Comparison of ENCODE assay signal across 19 cellular contexts in genomic region chr16:50778284-50779163, GRCh38. TPM values are rescaled to one million over a fixed set of nuclear protein-coding genes. Genes with fewer than 3 reads are reported as not detected.
DNase-seq lines count a peak whose midpoint lies in the region; ATAC-seq, FAIRE-seq and TF ChIP-seq lines count a peak whose summit lies in the region.
"Had no signal": no experiment of that assay in that cellular context is flagged by ENCODE, and none has a peak within 500 bp of the region (broad histone marks: within the 10 kb centered on the region; RNA-seq: fewer than 3 reads in every experiment).

No MANE protein-coding gene starts in this region.

- H3K27me3 ChIP-seq in bronchial epithelial cell (ENCODE audit: control insufficient read depth, insufficient read depth, low read length): no peaks in the 10 kb centered on the region
- no peaks in the 10 kb centered on the region for H3K27me3 ChIP-seq in gastrocnemius medialis
- H3K27me3 ChIP-seq: cardiac muscle cell, pancreas had no signal

- H3K4me3 Mint-ChIP-seq in activated CD4-positive, alpha-beta T cell treated with anti-CD3 and anti-CD28 coated beads, Interleukin-2, amount 10 ng/mL, durations not matched to agents 24 days and 14 days: peak overlapping the region; percentile 25
- no peak overlapping the region for H3K4me3 Mint-ChIP-seq in activated CD4-positive, alpha-beta T cell treated with anti-CD3 and anti-CD28 coated beads, Interleukin-2, amount 10 ng/mL, durations not matched to agents 7 days and 5 days
- no peak overlapping the region for H3K4me3 Mint-ChIP-seq in nephron progenitor cell
- H3K4me3 Mint-ChIP-seq: CD14-positive monocyte, type B pancreatic cell had no signal

- H3K9me3 Mint-ChIP-seq in activated CD4-positive, alpha-beta T cell treated with anti-CD3 and anti-CD28 coated beads, Interleukin-2, amount 10 ng/mL, durations not matched to agents 24 days and 14 days: no peaks in the 10 kb centered on the region
- no peaks in the 10 kb centered on the region for H3K9me3 Mint-ChIP-seq in activated CD4-positive, alpha-beta T cell treated with anti-CD3 and anti-CD28 coated beads, Interleukin-2, amount 10 ng/mL, durations not matched to agents 7 days and 5 days
- no peaks in the 10 kb centered on the region for H3K9me3 Mint-ChIP-seq in nephron progenitor cell
- H3K9me3 Mint-ChIP-seq: CD14-positive monocyte, type B pancreatic cell had no signal

- peaks cover 10 to 17% of the 10 kb centered on the region in 2 donors for H3K4me1 ChIP-seq in gastrocnemius medialis

- POLR2A ChIA-PET in activated CD4-positive, alpha-beta T cell treated with anti-CD3 and anti-CD28 coated beads, Interleukin-2, amount 10 ng/mL, durations not matched to agents 7 days and 5 days (lab: Charles Lee): no interaction called here

- H3K4me1 Mint-ChIP-seq in activated CD4-positive, alpha-beta T cell treated with anti-CD3 and anti-CD28 coated beads, Interleukin-2, amount 10 ng/mL, durations not matched to agents 24 days and 14 days: peaks cover 43% of the 10 kb centered on the region
- H3K4me1 Mint-ChIP-seq in activated CD4-positive, alpha-beta T cell treated with anti-CD3 and anti-CD28 coated beads, Interleukin-2, amount 10 ng/mL, durations not matched to agents 7 days and 5 days: peaks cover 55% of the 10 kb centered on the region
- H3K4me1 Mint-ChIP-seq in nephron progenitor cell: no peaks in the 10 kb centered on the region
- H3K4me1 Mint-ChIP-seq: CD14-positive monocyte had no signal

- CTCF ChIA-PET in activated CD4-positive, alpha-beta T cell treated with anti-CD3 and anti-CD28 coated beads, Interleukin-2, amount 10 ng/mL, durations not matched to agents 7 days and 5 days (lab: Charles Lee): no interaction called here

- intact Hi-C loops in activated CD4-positive, alpha-beta T cell treated with anti-CD3 and anti-CD28 coated beads, Interleukin-2, amount 10 ng/mL, durations not matched to agents 24 days and 14 days (cut with micrococcal nuclease): loop anchor here (1.0 to 2.0 kb wide), 2 partner anchors 13 to 28 kb away; no protein-coding TSS in a partner anchor
- intact Hi-C loops in gastrocnemius medialis (cut with DNase I; ENCODE audit: low total_unique reads): no loop called here
- intact Hi-C loops in lower leg skin (cut with DNase I; ENCODE audit: low total_unique reads): no loop called here

- H3K27me3 Mint-ChIP-seq in activated CD4-positive, alpha-beta T cell treated with anti-CD3 and anti-CD28 coated beads, Interleukin-2, amount 10 ng/mL, durations not matched to agents 24 days and 14 days: no peaks in the 10 kb centered on the region
- no peaks in the 10 kb centered on the region for H3K27me3 Mint-ChIP-seq in activated CD4-positive, alpha-beta T cell treated with anti-CD3 and anti-CD28 coated beads, Interleukin-2, amount 10 ng/mL, durations not matched to agents 7 days and 5 days
- H3K27me3 Mint-ChIP-seq in nephron progenitor cell (ENCODE audit: low read depth, poor library complexity): no peaks in the 10 kb centered on the region
- H3K27me3 Mint-ChIP-seq: type B pancreatic cell had no signal

- in situ Hi-C loops in gastrocnemius medialis (cut with MboI; ENCODE audit: low sequenced_read_pairs in 4 of 4): loop anchor here in 1 of 4 donors (25.0 kb wide), 1 partner anchor 416 kb away; the partner anchor contains the start of gene BRD7

- H3K36me3 ChIP-seq in bronchial epithelial cell (ENCODE audit: control insufficient read depth, insufficient read depth, low read length) (peaks cover 5% of the 10 kb centered on the region), gastrocnemius medialis (peaks cover 0 to 44% of the 10 kb centered on the region in 2 donors)
- H3K36me3 ChIP-seq: cardiac muscle cell had no signal

- H3K4me3 ChIP-seq in bronchial epithelial cell (ENCODE audit: low read depth, low read length) (no peak overlapping the region), gastrocnemius medialis (no peak overlapping the region), lower leg skin (ENCODE audit: low read depth, poor library complexity, severe bottlenecking) (no peak overlapping the region)
- H3K4me3 ChIP-seq: cardiac muscle cell, pancreas had no signal

- no peak for DNase-seq in activated CD4-positive, alpha-beta T cell treated with anti-CD3 and anti-CD28 coated beads, Interleukin-2, amount 10 ng/mL, durations not matched to agents 24 days and 14 days
- no peak for DNase-seq in activated CD4-positive, alpha-beta T cell treated with anti-CD3 and anti-CD28 coated beads, Interleukin-2, amount 10 ng/mL, durations not matched to agents 7 days and 5 days
- DNase-seq in bronchial epithelial cell (ENCODE audit: low read depth) (peak; percentile 7), gastrocnemius medialis (no peak), lower leg skin (ENCODE audit: low spot score in 2 of 2) (no peak), nephron progenitor cell (no peak)
- DNase-seq: effector CD4-positive, alpha-beta T cell; left colon; NCI-H1436 treated with DMSO at 0.1 percent for 48 hours; NCI-H82; pancreas; small intestine had no signal

- H3K36me3 Mint-ChIP-seq in activated CD4-positive, alpha-beta T cell treated with anti-CD3 and anti-CD28 coated beads, Interleukin-2, amount 10 ng/mL, durations not matched to agents 24 days and 14 days (ENCODE audit: low read depth): peaks cover 64% of the 10 kb centered on the region
- peaks cover 70% of the 10 kb centered on the region for H3K36me3 Mint-ChIP-seq in activated CD4-positive, alpha-beta T cell treated with anti-CD3 and anti-CD28 coated beads, Interleukin-2, amount 10 ng/mL, durations not matched to agents 7 days and 5 days (ENCODE audit: low read depth)
- H3K36me3 Mint-ChIP-seq in nephron progenitor cell (ENCODE audit: low read depth): peaks cover 31% of the 10 kb centered on the region

- H3K27ac ChIP-seq in gastrocnemius medialis: peak overlapping the region; percentile 59 to 64 (median 60)
- H3K27ac ChIP-seq: cardiac muscle cell, pancreas had no signal

- 64 to 72% methylated on average over 1 of the region's 1 CpG for WGBS in lower leg skin, 2 donors

- TF ChIP-seq POLR2A in gastrocnemius medialis (IDR thresholded peaks at IDR 0.05) (no peak), lower leg skin (IDR thresholded peaks at IDR 0.05) (no peak)

- no peak for TF ChIP-seq CTCF in bronchial epithelial cell (IDR thresholded peaks at IDR 0.05; ENCODE audit: insufficient read depth, low read length, severe bottlenecking)
- no peak for TF ChIP-seq CTCF in gastrocnemius medialis (IDR thresholded peaks at IDR 0.05 in 4 of 5, conservative IDR thresholded peaks at IDR 0.05 in 1 of 5)
- TF ChIP-seq CTCF in lower leg skin (IDR thresholded peaks at IDR 0.05): no peak
- no peak for TF ChIP-seq CTCF in nephron progenitor cell (IDR thresholded peaks at IDR 0.05)

- peak; percentile 81 for ATAC-seq in HG02610 (IDR thresholded peaks at IDR 0.05; ENCODE audit: unreplicated experiment)
- ATAC-seq in gastrocnemius medialis: peak; percentile 67 to 88
- no peak for ATAC-seq in GM21515 (IDR thresholded peaks at IDR 0.05; ENCODE audit: unreplicated experiment)
- ATAC-seq: left colon, Panc1, pancreas, SK-N-SH treated with all-trans-retinoic acid at 6 μM for 48 hours had no signal

- H3K27ac Mint-ChIP-seq in activated CD4-positive, alpha-beta T cell treated with anti-CD3 and anti-CD28 coated beads, Interleukin-2, amount 10 ng/mL, durations not matched to agents 24 days and 14 days: peak overlapping the region; percentile 75
- H3K27ac Mint-ChIP-seq in activated CD4-positive, alpha-beta T cell treated with anti-CD3 and anti-CD28 coated beads, Interleukin-2, amount 10 ng/mL, durations not matched to agents 7 days and 5 days: no peak overlapping the region
- no peak overlapping the region for H3K27ac Mint-ChIP-seq in nephron progenitor cell
- H3K27ac Mint-ChIP-seq: type B pancreatic cell had no signal

- H3K9me3 ChIP-seq in gastrocnemius medialis: no peaks in the 10 kb centered on the region
- H3K9me3 ChIP-seq: pancreas had no signal

- no peak for FAIRE-seq in bronchial epithelial cell (lab: Jason Lieb, UNC)
- FAIRE-seq: pancreas had no signal

RNA-seq across cellular contexts. Expression of gene CYLD, which starts 36.6 kb away (rescaled TPM):
- 178 TPM in 2 replicates for total RNA-seq in activated CD4-positive, alpha-beta T cell treated with anti-CD3 and anti-CD28 coated beads, Interleukin-2, amount 10 ng/mL, durations not matched to agents 24 days and 14 days
- 100 to 1,000 TPM; 200 to 222 TPM for total RNA-seq in activated CD4-positive, alpha-beta T cell treated with anti-CD3 and anti-CD28 coated beads, Interleukin-2, amount 10 ng/mL, durations not matched to agents 7 days and 5 days
- 27.9 and 39.7 TPM in 2 replicates for total RNA-seq in bronchial epithelial cell
- 100 to 1,000 TPM in 3 of 4 donors, 10 to 100 TPM in 1; 49.2 to 177 (median 135) TPM for total RNA-seq in gastrocnemius medialis
- 10 to 100 TPM; 35.8 to 50.3 (median 41.8) TPM for total RNA-seq in lower leg skin
